In the genomic region with DNA sequence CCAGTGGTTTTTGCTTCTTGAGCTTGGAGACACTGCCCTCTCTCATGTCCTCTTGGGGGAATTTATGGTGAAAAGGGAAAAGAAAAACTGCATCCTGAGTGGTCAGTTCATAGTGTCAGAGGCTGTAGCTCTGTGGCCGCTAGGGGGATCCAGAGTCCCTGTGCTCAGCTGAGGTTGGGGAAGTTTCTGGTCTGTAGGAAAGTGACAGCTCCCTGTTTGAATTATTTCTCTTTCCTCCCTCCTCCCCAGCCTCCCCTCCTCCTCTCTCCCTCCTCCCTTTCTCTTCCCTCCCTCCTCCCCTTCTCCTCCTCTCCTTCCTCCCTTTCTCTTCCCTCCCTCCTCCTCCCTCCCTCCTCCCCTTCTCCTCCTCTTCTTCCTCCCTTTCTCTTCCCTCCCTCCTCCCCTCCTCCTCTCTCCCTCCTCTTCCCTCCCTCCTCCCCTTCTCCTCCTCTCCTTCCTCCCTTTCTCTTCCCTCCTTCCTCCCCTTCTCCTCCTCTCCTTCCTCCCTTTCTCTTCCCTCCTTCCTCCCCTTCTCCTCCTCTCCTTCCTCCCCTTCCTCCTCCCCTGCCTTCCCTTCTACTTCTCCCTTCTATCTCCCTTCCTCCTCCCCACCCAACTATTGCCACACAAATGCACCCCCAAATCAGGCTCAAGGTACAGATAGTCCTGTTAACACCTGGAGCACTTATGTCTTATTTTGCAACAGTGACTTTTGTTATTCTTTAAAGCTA, we compare ENCODE assay signal across 8 cellular contexts.
DNase-seq lines count a peak whose midpoint lies in the region; ATAC-seq, FAIRE-seq and TF ChIP-seq lines count a peak whose summit lies in the region.

No MANE protein-coding gene starts in this region.

- intact Hi-C loops in pancreas (cut with DNase I), result loop anchor here in 1 of 3 donors (10.0 kb wide), 2 partner anchors 202 to 642 kb away; a partner anchor contains a TSS

- no peaks in the 10 kb centered on the region for H3K9me3 ChIP-seq in BLaER1
- H3K9me3 ChIP-seq in pancreas, result no peaks in the 10 kb centered on the region

- H3K9ac ChIP-seq in BLaER1, result peak overlapping the region; percentile 51; the same call in 1 of the 2 replicates

- H3K36me3 ChIP-seq in BLaER1 (no peaks in the 10 kb centered on the region), pancreas (no peaks in the 10 kb centered on the region)

- FAIRE-seq in pancreas (lab: Jason Lieb, UNC), result no peak

- WGBS in pancreas, 2 donors, result 0% methylated on average over 1 of the region's 1 CpG

- H3K4me1 ChIP-seq in BLaER1 (peaks cover 40% of the 10 kb centered on the region), pancreas (no peaks in the 10 kb centered on the region)

- peak; percentile 68 to 84 (median 74) for TF ChIP-seq CTCF in pancreas (IDR thresholded peaks at IDR 0.05)

- DNase-seq in HK-2 (ENCODE audit: unreplicated experiment) (peak; percentile 45), NCI-H82 (lab: John Stamatoyannopoulos, UW) (peak; percentile 87), activated T-cell treated with anti-CD3 and anti-CD28 coated beads for 48 hours (ENCODE audit: low read depth) (peak; percentile 23), germinal center (ENCODE audit: low spot score) (peak; percentile 43), pancreas (peak in 5 of 6 donors; percentile 39 to 79 (median 57)), DMS79 treated with DMSO at 0.1 percent for 48 hours (lab: John Stamatoyannopoulos, UW) (no peak)

- H4K20me1 ChIP-seq in BLaER1, result no peaks in the 10 kb centered on the region

- peak overlapping the region; percentile 78 for H3K27ac ChIP-seq in BLaER1
- no peak overlapping the region for H3K27ac ChIP-seq in pancreas

- ATAC-seq in GM19043 (IDR thresholded peaks at IDR 0.05; ENCODE audit: low read depth, unreplicated experiment) (peak; percentile 78), pancreas (peak; percentile 61 to 95 (median 95))

- H3K4me3 ChIP-seq in BLaER1 (no peak overlapping the region), pancreas (no peak overlapping the region)

- H3K4me2 ChIP-seq in BLaER1, result peak overlapping the region; percentile 88

- H3K27me3 ChIP-seq in BLaER1 (no peaks in the 10 kb centered on the region), pancreas (peaks cover 0 to 3% (median 0%) of the 10 kb centered on the region in 4 donors)
